In the genomic region with DNA sequence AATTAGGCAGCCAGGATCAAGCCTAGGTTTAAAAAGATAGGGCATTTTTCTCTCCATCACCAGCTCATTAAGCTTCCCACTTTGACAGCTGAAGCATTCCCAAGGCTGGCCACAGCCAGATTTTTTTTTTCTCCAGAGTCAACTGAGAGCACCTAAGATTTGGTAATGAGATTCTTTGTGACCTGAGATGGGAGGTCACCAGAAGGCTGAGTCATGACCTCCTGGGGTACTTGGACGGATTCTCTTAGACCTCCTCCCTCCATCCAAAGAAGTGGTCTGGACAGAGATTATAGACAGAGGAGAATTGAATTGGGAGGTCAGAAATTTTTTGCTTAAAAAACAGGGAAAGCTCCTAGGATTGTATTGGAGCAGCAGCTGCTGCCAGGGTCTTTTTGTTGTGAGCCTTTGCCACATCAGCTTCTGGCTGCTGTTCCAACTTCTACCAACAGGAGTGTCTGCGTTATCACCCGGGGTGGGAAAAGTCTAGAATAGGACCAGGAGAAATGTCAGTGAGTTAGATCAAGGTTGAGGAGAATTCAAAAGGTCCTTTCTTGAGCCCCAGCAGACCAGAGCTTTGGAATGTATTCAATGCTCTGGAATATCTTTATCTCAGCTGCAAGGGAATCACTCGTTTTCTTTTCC, we compare ENCODE assay signal across 12 cellular contexts.
DNase-seq lines count a peak whose midpoint lies in the region; ATAC-seq and TF ChIP-seq lines count a peak whose summit lies in the region.
"Had no signal": no experiment of that assay in that cellular context is flagged by ENCODE, and none has a peak within 500 bp of the region (broad histone marks: within the 10 kb centered on the region; RNA-seq: fewer than 3 reads in every experiment).

No MANE protein-coding gene starts in this region.

- intact Hi-C loops in left ventricle myocardium inferior (cut with micrococcal nuclease) = no loop called here
- intact Hi-C loops in Right ventricle myocardium superior (cut with DNase I) = no loop called here

- DNase-seq in left ventricle myocardium inferior (no peak), Right ventricle myocardium superior (no peak), NCI-H82 treated with DMSO at 0.1 percent for 48 hours (lab: John Stamatoyannopoulos, UW; ENCODE audit: unreplicated experiment) (peak; percentile 86), germinal center (ENCODE audit: low spot score) (peak; percentile 14), NCI-H1105 treated with DMSO at 0.1 percent for 48 hours (lab: John Stamatoyannopoulos, UW) (no peak), SW480 (ENCODE audit: low spot score) (no peak), AML-193 (lab: John Stamatoyannopoulos, UW) (no peak)
- DNase-seq: activated gamma-delta T cell, GDM1, NCI-H345 had no signal

- H3K36me3 ChIP-seq in left ventricle myocardium inferior = no peaks in the 10 kb centered on the region
- H3K36me3 ChIP-seq: tibial nerve had no signal

- no peaks in the 10 kb centered on the region for H3K4me1 ChIP-seq in left ventricle myocardium inferior
- H3K4me1 ChIP-seq: tibial nerve had no signal

- H3K4me3 ChIP-seq in left ventricle myocardium inferior = no peak overlapping the region
- H3K4me3 ChIP-seq: tibial nerve had no signal

- no peak for ATAC-seq in Right ventricle myocardium superior (ENCODE audit: poor library complexity)
- ATAC-seq in HG02642 (IDR thresholded peaks at IDR 0.05; ENCODE audit: poor library complexity, unreplicated experiment) = no peak

- TF ChIP-seq CTCF in left ventricle myocardium inferior (IDR thresholded peaks at IDR 0.05; ENCODE audit: borderline replicate concordance) = peak; percentile 41

- H3K9me3 ChIP-seq in left ventricle myocardium inferior (replicated peaks) = no peaks in the 10 kb centered on the region
- H3K9me3 ChIP-seq: tibial nerve had no signal

- H3K27me3 ChIP-seq in left ventricle myocardium inferior (ENCODE audit: low read depth) = peaks cover 35% of the 10 kb centered on the region
- H3K27me3 ChIP-seq: tibial nerve had no signal

- no peak overlapping the region for H3K27ac ChIP-seq in left ventricle myocardium inferior (replicated peaks)
- H3K27ac ChIP-seq: tibial nerve had no signal

Comparison
In these comparisons a context has a peak if more than half of its experiments do, and no peak if none do; other contexts are left out.
1. DNase-seq: peak in NCI-H82 treated with DMSO at 0.1 percent for 48 hours (single experiment) and germinal center (single experiment); none in left ventricle myocardium inferior (single experiment), Right ventricle myocardium superior (single experiment), NCI-H1105 treated with DMSO at 0.1 percent for 48 hours (single experiment), SW480 (single experiment) and AML-193 (0 of 2).